In the genomic region with DNA sequence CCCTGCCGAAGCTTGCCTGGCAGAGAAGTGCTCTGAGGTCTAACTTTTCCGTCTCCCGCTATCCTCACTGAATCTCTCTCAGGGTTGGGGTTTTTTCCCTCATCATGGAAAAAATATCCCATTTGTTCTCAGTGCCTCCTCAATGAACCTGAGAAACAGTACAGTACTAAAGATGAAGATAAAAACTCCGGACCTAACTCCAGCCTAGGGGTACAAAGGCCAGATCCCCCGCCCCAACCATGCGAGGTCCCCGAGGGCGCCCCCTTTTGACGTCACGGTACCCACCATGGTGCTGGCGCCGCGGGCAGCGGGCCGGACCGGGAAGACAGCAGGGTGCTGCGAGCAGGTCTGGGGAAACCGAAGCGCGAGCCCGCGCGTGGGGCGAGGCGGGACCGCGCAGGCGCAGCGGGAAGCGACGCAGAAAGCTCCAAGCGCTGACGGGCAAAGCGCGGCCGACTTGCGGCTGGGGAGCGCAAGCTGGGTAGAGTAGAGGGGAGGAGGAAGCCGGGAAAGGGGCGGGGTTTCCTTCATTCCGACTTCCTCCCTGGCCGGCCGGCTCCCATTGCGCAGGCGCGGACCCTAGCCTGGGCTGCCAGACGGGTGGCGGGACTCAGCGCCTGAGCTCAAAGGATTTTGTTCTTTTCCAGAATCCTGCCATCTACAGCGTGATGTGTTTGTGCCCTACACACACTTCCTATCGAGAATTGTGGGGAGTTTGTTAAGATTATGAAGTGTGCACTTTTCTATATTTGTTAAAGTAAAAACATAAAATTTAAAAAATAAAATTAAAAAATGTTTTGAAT, we compare ENCODE assay signal across 8 cellular contexts. TPM values are rescaled to one million over a fixed set of nuclear protein-coding genes. Genes with fewer than 3 reads are reported as not detected.
DNase-seq lines count a peak whose midpoint lies in the region; ATAC-seq and TF ChIP-seq lines count a peak whose summit lies in the region.

Gene LSM2 (minus strand): TSS at position 497 of the 803 bp plus-strand sequence. CDS start 209 bp downstream, at position 288.

- H3K9ac ChIP-seq in IMR-90 (ENCODE audit: low read depth, low read length), result peak within 1 kb of the TSS; percentile 90

- H3K79me2 ChIP-seq in OCI-LY7 (ENCODE audit: insufficient read depth, low read depth, low read length), result peaks cover 19% of the 10 kb centered on the region

- peak within 1 kb of the TSS; percentile 94 for H3K56ac ChIP-seq in IMR-90 (ENCODE audit: extremely low read depth, insufficient read depth, low read length)

- POLR2A ChIA-PET in IMR-90 (lab: Charles Lee; ENCODE audit: unreplicated experiment), result interaction anchor here (0.5 to 1.0 kb wide), 5 partner anchors 9 to 133 kb away, joined by 3 to 11 read pairs (median 5); partner anchors contain the start of genes HSPA1A, HSPA1B and HSPA1L
- POLR2A ChIA-PET in OCI-LY7 (lab: Charles Lee), result interaction anchor here (0.6 to 2.3 kb wide), 19 partner anchors 8 to 1149 kb away, joined by 3 to 12 read pairs (median 5); partner anchors contain the start of genes C6orf47, CLIC1, GPANK1 and HSPA1A

- H3K4me1 ChIP-seq in IMR-90 (ENCODE audit: control insufficient read depth, insufficient read depth, low read length) (peaks cover 3% of the 10 kb centered on the region; the same call in 1 of the 2 replicates), OCI-LY7 (ENCODE audit: insufficient read depth, low read length, poor library complexity, severe bottlenecking) (peaks cover 13% of the 10 kb centered on the region)

- peak within 1 kb of the TSS; percentile 68 for H3K14ac ChIP-seq in IMR-90 (replicated peaks; ENCODE audit: low read depth, low read length)

- H3K27ac ChIP-seq in IMR-90 (ENCODE audit: insufficient read depth, low read length) (peak within 1 kb of the TSS; percentile 46), OCI-LY7 (ENCODE audit: low read depth, low read length, poor library complexity, severe bottlenecking) (peak within 1 kb of the TSS; percentile 63)

- H2AK5ac ChIP-seq in IMR-90 (ENCODE audit: low read depth, low read length), result peak within 1 kb of the TSS; percentile 82

- H2AFZ ChIP-seq in IMR-90 (replicated peaks; ENCODE audit: low read length, poor library complexity) (peak within 1 kb of the TSS; percentile 90), OCI-LY7 (ENCODE audit: low read length) (peak within 1 kb of the TSS; percentile 80)

- peaks cover 15 to 29% of the 10 kb centered on the region in 2 experiments for H3K79me1 ChIP-seq in IMR-90 (ENCODE audit: low read depth in 1 of 2, low read length in 2 of 2)

- peak within 1 kb of the TSS; percentile 86 for H2BK5ac ChIP-seq in IMR-90 (ENCODE audit: low read depth, low read length, poor library complexity, severe bottlenecking)

- no peak within 1 kb of the TSS for H2BK20ac ChIP-seq in IMR-90 (ENCODE audit: low read depth, low read length)

- peak; percentile 92 for DNase-seq in DMS 273 treated with DMSO at 0.1 percent for 48 hours (lab: John Stamatoyannopoulos, UW)
- peak; percentile 96 for DNase-seq in IMR-90
- DNase-seq in OCI-LY7 (ENCODE audit: low spot score), result peak; percentile 95
- DNase-seq in activated T-cell treated with anti-CD3 and anti-CD28 coated beads for 4 hours, result peak; percentile 95
- peak; percentile 96 for DNase-seq in epithelial cell of esophagus (ENCODE audit: low read depth)
- DNase-seq in mucosa of gallbladder (ENCODE audit: low spot score), result peak; percentile 98
- peak; percentile 90 to 94 for DNase-seq in stimulated activated CD8-positive, alpha-beta memory T cell treated with anti-CD3 and anti-CD28 coated beads, Interleukin-4, amount 100 ng/mL, for 4 hours (ENCODE audit: low read depth in 2 of 2, low spot score in 1 of 2)

- ATAC-seq in GM21526 (IDR thresholded peaks at IDR 0.05; ENCODE audit: low FRiP score, unreplicated experiment) (peak; percentile 75), IMR-90 (ENCODE audit: low read depth) (peak; percentile 100)

- CTCF ChIA-PET in IMR-90 (lab: Yijun Ruan, JAX), result interaction anchor here (1.1 to 2.5 kb wide), 2 partner anchors 11 to 16 kb away, joined by 3 to 10 read pairs; partner anchors contain the start of gene VARS1
- CTCF ChIA-PET in OCI-LY7 (lab: Charles Lee; ENCODE audit: unreplicated experiment), result interaction anchor here (0.6 to 1.3 kb wide), 6 partner anchors 9 to 405 kb away, joined by 3 to 4 read pairs (median 3); no protein-coding TSS in a partner anchor

- H2AK9ac ChIP-seq in IMR-90 (replicated peaks; ENCODE audit: low read depth, low read length, poor library complexity), result peak within 1 kb of the TSS; percentile 86

- peak within 1 kb of the TSS; percentile 43 for H4K5ac ChIP-seq in IMR-90 (ENCODE audit: low read depth, low read length)

- dilution Hi-C loops in IMR-90 (cut with HindIII; ENCODE audit: low sequenced_read_pairs, unreplicated experiment), result no loop called here

- H3K9me3 ChIP-seq in IMR-90 (ENCODE audit: control insufficient read depth, insufficient read depth, low read length) (no peaks in the 10 kb centered on the region), OCI-LY7 (ENCODE audit: low read length) (no peaks in the 10 kb centered on the region)

- H3K23ac ChIP-seq in IMR-90 (ENCODE audit: low read depth, low read length), result peak within 1 kb of the TSS; percentile 65

- H3K36me3 ChIP-seq in IMR-90 (ENCODE audit: control insufficient read depth, insufficient read depth, low read length), result peaks cover 2% of the 10 kb centered on the region; the same call in 1 of the 2 replicates
- peaks cover 22% of the 10 kb centered on the region for H3K36me3 ChIP-seq in OCI-LY7 (ENCODE audit: insufficient read depth, low read length)

- H2BK15ac ChIP-seq in IMR-90 (ENCODE audit: low read depth, low read length), result no peak within 1 kb of the TSS

- no peaks in the 10 kb centered on the region; the same call in 1 of the 2 replicates for H3K9me1 ChIP-seq in IMR-90 (ENCODE audit: insufficient read depth, low read length)

- 0 out of 2 replicates have a peak, but pooled peaks have one; percentile 0 for TF ChIP-seq RAD21 in IMR-90 (IDR thresholded peaks at IDR 0.05; ENCODE audit: low read length)

- no peaks in the 10 kb centered on the region for H4K20me1 ChIP-seq in IMR-90 (ENCODE audit: insufficient read depth, low read length)
- H4K20me1 ChIP-seq in OCI-LY7 (ENCODE audit: insufficient read depth, low read length), result no peaks in the 10 kb centered on the region

- H3K4me3 ChIP-seq in IMR-90 (ENCODE audit: insufficient read depth, low read depth, low read length) (peak within 1 kb of the TSS; percentile 57), OCI-LY7 (ENCODE audit: low read depth, low read length, poor library complexity, severe bottlenecking) (peak within 1 kb of the TSS; percentile 85), epithelial cell of esophagus (ENCODE audit: low read length) (peak within 1 kb of the TSS; percentile 83)

- H3K4ac ChIP-seq in IMR-90 (ENCODE audit: low read depth, low read length), result peak within 1 kb of the TSS; percentile 90

- WGBS in IMR-90 (ENCODE audit: extremely low coverage in 2 of 2, insufficient read length in 1 of 2), 2 experiments, result 2% methylated on average over 10 of the region's 51 CpGs; no CpG with 5 or more reads in 1 of the 2 experiments

- peak within 1 kb of the TSS; percentile 20; the same call in 1 of the 2 replicates for H3K18ac ChIP-seq in IMR-90 (ENCODE audit: low read depth, low read length)

- TF ChIP-seq CTCF in IMR-90 (conservative IDR thresholded peaks at IDR 0.05; ENCODE audit: low read depth, low read length), result peak; percentile 28; the same call in 1 of the 2 replicates
- TF ChIP-seq CTCF in OCI-LY7 (conservative IDR thresholded peaks at IDR 0.05; ENCODE audit: low read length), result peak; percentile 70
- TF ChIP-seq CTCF in epithelial cell of esophagus (IDR thresholded peaks at IDR 0.05; ENCODE audit: insufficient read depth, low read depth, low read length, missing control alignments), result peak; percentile 2

- peak within 1 kb of the TSS; percentile 79 for H4K91ac ChIP-seq in IMR-90 (ENCODE audit: insufficient read depth, low read depth, low read length)

- in situ Hi-C loops in IMR-90 (cut with MboI; ENCODE audit: low sequenced_read_pairs), result no loop called here

- peak within 1 kb of the TSS; percentile 55 to 86 for H4K8ac ChIP-seq in IMR-90 (ENCODE audit: low read depth in 2 of 2, low read length in 2 of 2)

- H3K4me2 ChIP-seq in IMR-90 (ENCODE audit: low read depth, low read length) (peak within 1 kb of the TSS; percentile 90), OCI-LY7 (ENCODE audit: low read length) (peak within 1 kb of the TSS; percentile 81)

- BruUV-seq in IMR-90 (replicated peaks; lab: Mats Ljungman, UMichigan) (no TSS peak), OCI-LY7 (replicated peaks; lab: Mats Ljungman, UMichigan) (no TSS peak)

- intact Hi-C loops in IMR-90 (cut with micrococcal nuclease), result no loop called here
- intact Hi-C loops in OCI-LY7 (cut with micrococcal nuclease; ENCODE audit: unreplicated experiment), result no loop called here

- no peak within 1 kb of the TSS for H2BK120ac ChIP-seq in IMR-90 (ENCODE audit: low read depth, low read length)

- TF ChIP-seq POLR2A in IMR-90 (IDR thresholded peaks at IDR 0.05; ENCODE audit: low read depth, low read length), result peak; percentile 51; the same call in 1 of the 2 replicates

- no peaks in the 10 kb centered on the region for H3K27me3 ChIP-seq in IMR-90 (ENCODE audit: control insufficient read depth, insufficient read depth, low read length)

- H3K9me2 ChIP-seq in OCI-LY7 (ENCODE audit: insufficient read depth, low read length), result no peaks in the 10 kb centered on the region

TF ChIP-seq in IMR-90, 13 proteins besides CTCF, POLR2A, EP300 and RAD21:
- peak; percentile 72; the same call in 1 of the 2 replicates for TF ChIP-seq MAZ (IDR thresholded peaks at IDR 0.05; ENCODE audit: borderline replicate concordance, low read depth, low read length)
- TF ChIP-seq MXI1 (IDR thresholded peaks at IDR 0.05; ENCODE audit: borderline replicate concordance, low read depth, low read length), result peak; percentile 68; the same call in 1 of the 2 replicates
- no peak for TF ChIP-seq CHD1 (IDR thresholded peaks at IDR 0.05; ENCODE audit: low read depth, low read length)
- 0 out of 2 replicates have a peak, but pooled peaks have one; percentile 7 for TF ChIP-seq SMC3 (IDR thresholded peaks at IDR 0.05; ENCODE audit: low read depth, low read length)
- no peak for TF ChIP-seq BHLHE40 (IDR thresholded peaks at IDR 0.05; ENCODE audit: low read depth, low read length)

RNA-seq across cellular contexts. Expression of gene LSM2, which starts in this region (rescaled TPM):
- total RNA-seq in IMR-90 (2012; rRNA removed) (48.0 and 56.3 TPM in 2 replicates), OCI-LY7 (2022) (78.0 and 82.6 TPM in 2 replicates), mucosa of gallbladder (32.5 TPM)
- 55.0 and 61.0 TPM in 2 replicates for polyA plus RNA-seq in IMR-90 (2012; rRNA removed)
- polyA plus RNA-seq in IMR-90 (2012; cell fraction: cytosol; rRNA removed), result 54.6 and 56.8 TPM in 2 replicates
- 13.0 and 15.1 TPM in 2 replicates for polyA plus RNA-seq in IMR-90 (2012; cell fraction: nucleus; rRNA removed; ENCODE audit: low replicate concordance)
- total RNA-seq in OCI-LY7 (2014; rRNA removed; shearing (Covaris generic)), result 65.2 and 78.4 TPM in 2 replicates

Comparison
In these comparisons a context has a peak if more than half of its experiments do, and no peak if none do; other contexts are left out.
1. Peak in every context shown above with its lines: DNase-seq, ATAC-seq, H3K4me3 ChIP-seq and H3K27ac ChIP-seq.
2. CTCF ChIP-seq: peak in every context shown above with its lines; median percentile 70 in OCI-LY7; 28 in IMR-90; 2 in epithelial cell of esophagus.